In the genomic region with DNA sequence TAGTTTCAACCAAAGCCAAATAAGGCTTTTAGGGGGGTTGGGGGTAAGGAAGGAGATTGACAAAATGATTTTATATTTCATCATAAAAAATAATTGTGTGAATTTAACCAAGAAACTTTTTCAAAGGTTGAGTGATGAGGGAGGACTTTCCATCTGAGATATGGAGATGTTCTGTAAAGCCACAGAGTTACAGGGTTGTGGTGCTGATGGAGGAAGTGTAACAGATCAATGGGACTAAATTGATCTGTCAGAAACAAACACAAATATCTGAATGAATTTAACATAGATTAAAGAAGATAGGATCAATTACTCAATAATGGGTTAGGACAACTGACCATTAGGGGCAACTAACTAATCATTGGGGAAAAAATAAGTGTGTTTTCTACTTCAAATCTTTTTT, we compare ENCODE assay signal across 25 cellular contexts. TPM values are rescaled to one million over a fixed set of nuclear protein-coding genes. Genes with fewer than 3 reads are reported as not detected.
"Had no signal": no experiment of that assay in that cellular context is flagged by ENCODE, and none has a peak within 500 bp of the region (broad histone marks: within the 10 kb centered on the region; RNA-seq: fewer than 3 reads in every experiment).

No MANE protein-coding gene starts in this region.

- H3K4me1 ChIP-seq: SJSA1 had no signal

- H3K36me3 ChIP-seq: SJSA1 had no signal

- H3K9me3 ChIP-seq: SJSA1 had no signal

- FAIRE-seq: K562, RCC 7860 had no signal

- DNase-seq: IMR-90, Kasumi-1, MM.1S, NCI-H1092 treated with DMSO at 0.1 percent for 48 hours, NCI-H1436, NCI-H187, NCI-H2029, NCI-H2081 treated with DMSO at 0.1 percent for 48 hours, NCI-H2171, NCI-H226, NCI-H446, NCI-H510A, NCI-H524 treated with DMSO at 0.1 percent for 48 hours, NCI-H69, NCI-H774, Right ventricle myocardium superior, RPMI8226, SIG-M5 had no signal

- H3K27ac ChIP-seq: KMS-11, SJSA1, SK-N-MC had no signal

- ATAC-seq: K562 had no signal

- H3K4me3 ChIP-seq: K562, SJSA1, SK-N-MC had no signal

- H3K27me3 ChIP-seq: SJSA1 had no signal

RNA-seq across cellular contexts. Expression of a gene that starts 14.2 kb away (rescaled TPM):
- total RNA-seq: HT-29, IMR-90, M059J, SJSA1 had no signal
- polyA plus RNA-seq: IMR-90 had no signal

RNA-seq across cellular contexts. Expression of a gene that starts 41.6 kb away (rescaled TPM):
- polyA plus RNA-seq: K562 had no signal
